Comparison of ENCODE assay signal across 2 cellular contexts in genomic region chr6:47152666-47153065, GRCh38.
TF ChIP-seq lines count a peak whose summit lies in the region.

No MANE protein-coding gene starts in this region.

TF ChIP-seq in GM23338, 12 proteins besides CTCF, POLR2A, EP300 and RAD21:
- TF ChIP-seq STAT1 (IDR thresholded peaks at IDR 0.05; ENCODE audit: unreplicated experiment): no peak
- no peak for TF ChIP-seq POLR2AphosphoS5 (IDR thresholded peaks at IDR 0.05; ENCODE audit: low read depth)
- no peak for TF ChIP-seq ZNF114 (CRISPR knock-in tag; IDR thresholded peaks at IDR 0.05)
- TF ChIP-seq ZNF331 (CRISPR knock-in tag; IDR thresholded peaks at IDR 0.05; ENCODE audit: low read depth): no peak
- TF ChIP-seq NANOG (IDR thresholded peaks at IDR 0.05; ENCODE audit: borderline replicate concordance): no peak
- no peak for TF ChIP-seq JUNB (IDR thresholded peaks at IDR 0.05; ENCODE audit: unreplicated experiment)
- no peak for TF ChIP-seq ETS1 (IDR thresholded peaks at IDR 0.05)
- no peak for TF ChIP-seq EZH2 (IDR thresholded peaks at IDR 0.05; ENCODE audit: low read depth, unreplicated experiment)
- TF ChIP-seq ZNF462 (CRISPR knock-in tag; IDR thresholded peaks at IDR 0.05): no peak
- no peak for TF ChIP-seq CREB1 (CRISPR knock-in tag; IDR thresholded peaks at IDR 0.05; ENCODE audit: low read depth)
- no peak for TF ChIP-seq EZH2phosphoT487 (IDR thresholded peaks at IDR 0.05; ENCODE audit: unreplicated experiment)

TF ChIP-seq in H1, 55 proteins besides CTCF, POLR2A, EP300 and RAD21:
- TF ChIP-seq SP4 (IDR thresholded peaks at IDR 0.05; ENCODE audit: low read length) (no peak), MAX (IDR thresholded peaks at IDR 0.05) (no peak), HDAC2 (IDR thresholded peaks at IDR 0.05; ENCODE audit: borderline replicate concordance in 1 of 2, low read depth in 2 of 2, low read length in 2 of 2) (no peak)
TF ChIP-seq in H1: peak in this region for 0.
